9 cellular contexts compared by ENCODE assay signal in genomic region chr22:26585104-26585790, GRCh38. TPM values are rescaled to one million over a fixed set of nuclear protein-coding genes. Genes with fewer than 3 reads are reported as not detected.
DNase-seq lines count a peak whose midpoint lies in the region; ATAC-seq and TF ChIP-seq lines count a peak whose summit lies in the region.
"Had no signal": no experiment of that assay in that cellular context is flagged by ENCODE, and none has a peak within 500 bp of the region (broad histone marks: within the 10 kb centered on the region; RNA-seq: fewer than 3 reads in every experiment).

No MANE protein-coding gene starts in this region.

- peak; percentile 43 for ATAC-seq in left lung
- no peak for ATAC-seq in HG02678 (IDR thresholded peaks at IDR 0.05; ENCODE audit: unreplicated experiment)

- H3K4me3 ChIP-seq in ACC112 (ENCODE audit: low read depth, low read length) (no peak overlapping the region), left lung (no peak overlapping the region)

- H2AFZ ChIP-seq in ACC112 (ENCODE audit: low read length, unreplicated experiment), result no peak overlapping the region

- H3K36me3 ChIP-seq in ACC112 (ENCODE audit: insufficient read depth, low read length), result no peaks in the 10 kb centered on the region
- H3K36me3 ChIP-seq in left lung, result peaks cover 0 to 14% of the 10 kb centered on the region in 2 donors

- DNase-seq in HK-2 (ENCODE audit: unreplicated experiment), result peak; percentile 79
- DNase-seq in amniotic stem cell (lab: John Stamatoyannopoulos, UW), result peak; percentile 73
- peak; percentile 72 to 83 for DNase-seq in left lung
- no peak for DNase-seq in medulla oblongata (ENCODE audit: extremely low spot score)
- no peak for DNase-seq in NCI-H1694 treated with DMSO at 0.1 percent for 48 hours (lab: John Stamatoyannopoulos, UW)
- DNase-seq in NCI-H1417 treated with DMSO at 0.1 percent for 48 hours (lab: John Stamatoyannopoulos, UW), result no peak

- peak overlapping the region; percentile 1; the same call in 1 of the 2 replicates for H3K27ac ChIP-seq in ACC112 (ENCODE audit: low read depth, low read length)
- H3K27ac ChIP-seq in left lung, result peak overlapping the region; percentile 5 to 14

- H3K79me2 ChIP-seq in ACC112 (ENCODE audit: control insufficient read depth, insufficient read depth, low read length, unreplicated experiment), result peaks cover 13% of the 10 kb centered on the region

- H3K27me3 ChIP-seq in ACC112 (ENCODE audit: insufficient read depth, low read length) (no peaks in the 10 kb centered on the region), left lung (no peaks in the 10 kb centered on the region)
- H3K27me3 ChIP-seq: dorsolateral prefrontal cortex had no signal

- no peaks in the 10 kb centered on the region for H3K9me3 ChIP-seq in left lung

- peaks cover 10% of the 10 kb centered on the region for H3K4me1 ChIP-seq in ACC112 (ENCODE audit: control insufficient read depth, insufficient read depth, low read length, unreplicated experiment)
- H3K4me1 ChIP-seq in left lung, result peaks cover 15 to 65% of the 10 kb centered on the region in 2 donors

- intact Hi-C loops in left lung (cut with DNase I), result no loop called here

- TF ChIP-seq CTCF in left lung (IDR thresholded peaks at IDR 0.05), result no peak

RNA-seq across cellular contexts. Expression of gene TPST2, which starts 4.7 kb away (rescaled TPM):
- 10 to 100 TPM; 51.4 to 69.0 TPM for total RNA-seq in left lung

RNA-seq across cellular contexts. Expression of gene CRYBB1, which starts 32.6 kb away (rescaled TPM):
- total RNA-seq in left lung, result 1 to 10 TPM; 1.0 to 1.3 TPM

RNA-seq across cellular contexts. Expression of gene CRYBA4, which starts 36.5 kb away (rescaled TPM):
- not detected for total RNA-seq in left lung

Comparison
In these comparisons a context has a peak if more than half of its experiments do, and no peak if none do; other contexts are left out.
1. DNase-seq: peak in HK-2 (single experiment), amniotic stem cell (single experiment) and left lung (2 of 2); none in medulla oblongata (single experiment), NCI-H1694 treated with DMSO at 0.1 percent for 48 hours (single experiment) and NCI-H1417 treated with DMSO at 0.1 percent for 48 hours (single experiment).